Comparison of ENCODE assay signal across 10 cellular contexts in genomic region chr17:12342609-12343248, GRCh38.
DNase-seq lines count a peak whose midpoint lies in the region; ATAC-seq and TF ChIP-seq lines count a peak whose summit lies in the region.
"Had no signal": no experiment of that assay in that cellular context is flagged by ENCODE, and none has a peak within 500 bp of the region (broad histone marks: within the 10 kb centered on the region; RNA-seq: fewer than 3 reads in every experiment).

No MANE protein-coding gene starts in this region.

- H3K27me3 Mint-ChIP-seq in activated CD8-positive, alpha-beta T cell treated with anti-CD3 and anti-CD28 coated beads for 36 hours, result no peaks in the 10 kb centered on the region
- no peaks in the 10 kb centered on the region for H3K27me3 Mint-ChIP-seq in activated CD8-positive, alpha-beta T cell treated with anti-CD3 and anti-CD28 coated beads, Interleukin-2, amount 10 ng/mL, durations not matched to agents 7 days and 5 days (ENCODE audit: low read depth)
- peaks cover 2% of the 10 kb centered on the region for H3K27me3 Mint-ChIP-seq in endothelial cell (ENCODE audit: unreplicated experiment)

- POLR2A ChIA-PET in activated CD8-positive, alpha-beta T cell treated with anti-CD3 and anti-CD28 coated beads for 36 hours (lab: Charles Lee), result no interaction called here
- POLR2A ChIA-PET in activated CD8-positive, alpha-beta T cell treated with anti-CD3 and anti-CD28 coated beads, Interleukin-2, amount 10 ng/mL, durations not matched to agents 7 days and 5 days (lab: Charles Lee), result no interaction called here
- POLR2A ChIA-PET in IMR-90 (lab: Charles Lee; ENCODE audit: unreplicated experiment), result no interaction called here
- POLR2A ChIA-PET in RWPE1 (lab: Yijun Ruan, JAX; ENCODE audit: low non-redundant PET), result no interaction called here

- H2AK9ac ChIP-seq in IMR-90 (replicated peaks; ENCODE audit: low read depth, low read length, poor library complexity), result no peak overlapping the region

- no peaks in the 10 kb centered on the region for H4K20me1 ChIP-seq in IMR-90 (ENCODE audit: insufficient read depth, low read length)

- H2BK15ac ChIP-seq in IMR-90 (ENCODE audit: low read depth, low read length), result peak overlapping the region; percentile 28; the same call in 1 of the 3 replicates

- H3K27ac Mint-ChIP-seq in activated CD8-positive, alpha-beta T cell treated with anti-CD3 and anti-CD28 coated beads for 36 hours, result no peak overlapping the region
- H3K27ac Mint-ChIP-seq in activated CD8-positive, alpha-beta T cell treated with anti-CD3 and anti-CD28 coated beads, Interleukin-2, amount 10 ng/mL, durations not matched to agents 7 days and 5 days, result no peak overlapping the region
- H3K27ac Mint-ChIP-seq in endothelial cell (ENCODE audit: unreplicated experiment), result no peak overlapping the region

- H2AFZ ChIP-seq in IMR-90 (replicated peaks; ENCODE audit: low read length, poor library complexity), result peak overlapping the region; percentile 67

- no peaks in the 10 kb centered on the region for H3K27me3 ChIP-seq in IMR-90 (ENCODE audit: control insufficient read depth, insufficient read depth, low read length)
- no peaks in the 10 kb centered on the region for H3K27me3 ChIP-seq in testis
- H3K27me3 ChIP-seq: ovary had no signal

- no peaks in the 10 kb centered on the region for H3K4me1 Mint-ChIP-seq in activated CD8-positive, alpha-beta T cell treated with anti-CD3 and anti-CD28 coated beads for 36 hours (ENCODE audit: low read depth)
- no peaks in the 10 kb centered on the region for H3K4me1 Mint-ChIP-seq in activated CD8-positive, alpha-beta T cell treated with anti-CD3 and anti-CD28 coated beads, Interleukin-2, amount 10 ng/mL, durations not matched to agents 7 days and 5 days (ENCODE audit: low read depth)
- no peaks in the 10 kb centered on the region for H3K4me1 Mint-ChIP-seq in endothelial cell (ENCODE audit: unreplicated experiment)

- H3K36me3 Mint-ChIP-seq in activated CD8-positive, alpha-beta T cell treated with anti-CD3 and anti-CD28 coated beads for 36 hours (ENCODE audit: low read depth), result no peaks in the 10 kb centered on the region
- H3K36me3 Mint-ChIP-seq in activated CD8-positive, alpha-beta T cell treated with anti-CD3 and anti-CD28 coated beads, Interleukin-2, amount 10 ng/mL, durations not matched to agents 7 days and 5 days (ENCODE audit: low read depth), result no peaks in the 10 kb centered on the region
- no peaks in the 10 kb centered on the region for H3K36me3 Mint-ChIP-seq in endothelial cell (ENCODE audit: low read depth, unreplicated experiment)

- H4K5ac ChIP-seq in IMR-90 (ENCODE audit: low read depth, low read length), result no peak overlapping the region

- H3K4me3 ChIP-seq in IMR-90 (ENCODE audit: insufficient read depth, low read depth, low read length) (no peak overlapping the region), testis (no peak overlapping the region)
- H3K4me3 ChIP-seq: ovary had no signal

- peak overlapping the region; percentile 71 for H2BK20ac ChIP-seq in IMR-90 (ENCODE audit: low read depth, low read length)

- H3K18ac ChIP-seq in IMR-90 (ENCODE audit: low read depth, low read length), result peak overlapping the region; percentile 33; the same call in 1 of the 2 replicates

- H3K36me3 ChIP-seq in IMR-90 (ENCODE audit: control insufficient read depth, insufficient read depth, low read length) (no peaks in the 10 kb centered on the region), testis (ENCODE audit: low read depth, missing control alignments) (no peaks in the 10 kb centered on the region)
- H3K36me3 ChIP-seq: ovary had no signal

- peak overlapping the region; percentile 66 for H3K14ac ChIP-seq in IMR-90 (replicated peaks; ENCODE audit: low read depth, low read length)

- H3K9ac ChIP-seq in IMR-90 (ENCODE audit: low read depth, low read length), result no peak overlapping the region

- no peaks in the 10 kb centered on the region for H3K79me1 ChIP-seq in IMR-90 (ENCODE audit: low read depth in 1 of 2, low read length in 2 of 2)

- 0 out of 2 replicates have a peak overlapping the region, but pooled peaks have one; percentile 64 for H2AK5ac ChIP-seq in IMR-90 (ENCODE audit: low read depth, low read length)

- H2BK5ac ChIP-seq in IMR-90 (ENCODE audit: low read depth, low read length, poor library complexity, severe bottlenecking), result no peak overlapping the region

- no CpG with 5 or more reads among the region's 7 CpGs for WGBS in IMR-90 (ENCODE audit: extremely low coverage in 2 of 2, insufficient read length in 1 of 2), 2 experiments
- 68 to 76% methylated on average over 7 of the region's 7 CpGs for WGBS in testis, 2 donors

- peak overlapping the region; percentile 61; the same call in 1 of the 2 replicates for H2BK120ac ChIP-seq in IMR-90 (ENCODE audit: low read depth, low read length)

- no peak overlapping the region for H3K23ac ChIP-seq in IMR-90 (ENCODE audit: low read depth, low read length)

- intact Hi-C loops in activated CD8-positive, alpha-beta T cell treated with anti-CD3 and anti-CD28 coated beads for 36 hours (cut with micrococcal nuclease), result no loop called here
- intact Hi-C loops in IMR-90 (cut with micrococcal nuclease) (no loop called here), testis (cut with DNase I; ENCODE audit: low total_unique reads) (no loop called here)

- BruUV-seq in IMR-90 (replicated peaks; lab: Mats Ljungman, UMichigan), result no TSS peak

- no peak for ATAC-seq in activated CD8-positive, alpha-beta T cell treated with anti-CD3 and anti-CD28 coated beads for 36 hours
- no peak for ATAC-seq in activated CD8-positive, alpha-beta T cell treated with anti-CD3 and anti-CD28 coated beads, Interleukin-2, amount 10 ng/mL, durations not matched to agents 7 days and 5 days
- ATAC-seq in IMR-90 (ENCODE audit: low read depth), result no peak

- no peak for TF ChIP-seq CTCF in activated CD8-positive, alpha-beta T cell treated with anti-CD3 and anti-CD28 coated beads for 36 hours (IDR thresholded peaks at IDR 0.05)
- TF ChIP-seq CTCF in IMR-90 (conservative IDR thresholded peaks at IDR 0.05; ENCODE audit: low read depth, low read length) (peak; percentile 35; the same call in 1 of the 2 replicates), endothelial cell (IDR thresholded peaks at IDR 0.05; ENCODE audit: unreplicated experiment) (peak; percentile 63), testis (IDR thresholded peaks at IDR 0.05) (no peak), RWPE1 (conservative IDR thresholded peaks at IDR 0.05; ENCODE audit: low read depth) (no peak)

- CTCF ChIA-PET in activated CD8-positive, alpha-beta T cell treated with anti-CD3 and anti-CD28 coated beads for 36 hours (lab: Charles Lee), result interaction anchor here (1.3 kb wide), 1 partner anchor 12 kb away, joined by 3 read pairs; no protein-coding TSS in a partner anchor
- CTCF ChIA-PET in activated CD8-positive, alpha-beta T cell treated with anti-CD3 and anti-CD28 coated beads, Interleukin-2, amount 10 ng/mL, durations not matched to agents 7 days and 5 days (lab: Charles Lee), result no interaction called here
- CTCF ChIA-PET in IMR-90 (lab: Yijun Ruan, JAX), result interaction anchor here (0.8 kb wide), 1 partner anchor 12 kb away, joined by 3 read pairs; no protein-coding TSS in a partner anchor
- CTCF ChIA-PET in RWPE1 (lab: Yijun Ruan, JAX), result interaction anchor here (0.6 to 0.8 kb wide), 3 partner anchors 40 to 605 kb away, joined by 3 to 4 read pairs (median 4); no protein-coding TSS in a partner anchor

- peaks cover 6% of the 10 kb centered on the region for H3K9me1 ChIP-seq in IMR-90 (ENCODE audit: insufficient read depth, low read length)

- no peaks in the 10 kb centered on the region; the same call in 1 of the 2 replicates for H3K4me1 ChIP-seq in IMR-90 (ENCODE audit: control insufficient read depth, insufficient read depth, low read length)
- H3K4me1 ChIP-seq in testis, result no peaks in the 10 kb centered on the region

- TF ChIP-seq POLR2A in IMR-90 (IDR thresholded peaks at IDR 0.05; ENCODE audit: low read depth, low read length) (no peak), testis (IDR thresholded peaks at IDR 0.05) (no peak)

- peak overlapping the region; percentile 71 for H3K4ac ChIP-seq in IMR-90 (ENCODE audit: low read depth, low read length)

- no peak overlapping the region for H3K4me3 Mint-ChIP-seq in activated CD8-positive, alpha-beta T cell treated with anti-CD3 and anti-CD28 coated beads for 36 hours
- no peak overlapping the region for H3K4me3 Mint-ChIP-seq in activated CD8-positive, alpha-beta T cell treated with anti-CD3 and anti-CD28 coated beads, Interleukin-2, amount 10 ng/mL, durations not matched to agents 7 days and 5 days
- no peak overlapping the region for H3K4me3 Mint-ChIP-seq in endothelial cell (ENCODE audit: unreplicated experiment)

- peak; percentile 53 for TF ChIP-seq RAD21 in IMR-90 (IDR thresholded peaks at IDR 0.05; ENCODE audit: low read length)

- no peak overlapping the region for H3K4me2 ChIP-seq in IMR-90 (ENCODE audit: low read depth, low read length)

- H3K9me3 ChIP-seq in IMR-90 (ENCODE audit: control insufficient read depth, insufficient read depth, low read length), result no peaks in the 10 kb centered on the region
- H3K9me3 ChIP-seq in testis, result no peaks in the 10 kb centered on the region
- H3K9me3 ChIP-seq: ovary had no signal

- DNase-seq in activated CD8-positive, alpha-beta T cell treated with anti-CD3 and anti-CD28 coated beads for 36 hours, result peak; percentile 39
- DNase-seq in activated CD8-positive, alpha-beta T cell treated with anti-CD3 and anti-CD28 coated beads, Interleukin-2, amount 10 ng/mL, durations not matched to agents 7 days and 5 days, result no peak
- DNase-seq in IMR-90 (no peak), endothelial cell (ENCODE audit: low spot score) (peak; percentile 56), testis (no peak), RWPE1 (ENCODE audit: low spot score) (no peak), NCI-H128 (lab: John Stamatoyannopoulos, UW; ENCODE audit: unreplicated experiment) (no peak)
- peak; percentile 2 to 3 for DNase-seq in stimulated activated CD4-positive, alpha-beta T cell treated with anti-CD3 and anti-CD28 coated beads, Interleukin-4, amount 100 ng/mL, for 48 hours (ENCODE audit: low read depth in 2 of 2)
- DNase-seq: effector CD8-positive, alpha-beta T cell had no signal

- H4K8ac ChIP-seq in IMR-90 (ENCODE audit: low read depth in 2 of 2, low read length in 2 of 2), result peak overlapping the region in 1 of 2 experiments; percentile 47; a peak in 1 of 4 replicates

- no peak overlapping the region for H3K56ac ChIP-seq in IMR-90 (ENCODE audit: extremely low read depth, insufficient read depth, low read length)

- H4K91ac ChIP-seq in IMR-90 (ENCODE audit: insufficient read depth, low read depth, low read length), result peak overlapping the region; percentile 40; the same call in 1 of the 2 replicates

- in situ Hi-C loops in IMR-90 (cut with MboI; ENCODE audit: low sequenced_read_pairs), result no loop called here

- dilution Hi-C loops in IMR-90 (cut with HindIII; ENCODE audit: low sequenced_read_pairs, unreplicated experiment), result no loop called here

- no peak overlapping the region for H3K27ac ChIP-seq in IMR-90 (ENCODE audit: insufficient read depth, low read length)
- no peak overlapping the region for H3K27ac ChIP-seq in testis
- H3K27ac ChIP-seq in RWPE1, result no peak overlapping the region
- H3K27ac ChIP-seq: ovary had no signal

- H3K9me3 Mint-ChIP-seq in activated CD8-positive, alpha-beta T cell treated with anti-CD3 and anti-CD28 coated beads for 36 hours, result no peaks in the 10 kb centered on the region
- no peaks in the 10 kb centered on the region for H3K9me3 Mint-ChIP-seq in activated CD8-positive, alpha-beta T cell treated with anti-CD3 and anti-CD28 coated beads, Interleukin-2, amount 10 ng/mL, durations not matched to agents 7 days and 5 days (ENCODE audit: insufficient read depth)
- H3K9me3 Mint-ChIP-seq in endothelial cell (ENCODE audit: unreplicated experiment), result no peaks in the 10 kb centered on the region

Comparison
In these comparisons a context has a peak if more than half of its experiments do, and no peak if none do; other contexts are left out.
1. DNase-seq: peak in activated CD8-positive, alpha-beta T cell treated with anti-CD3 and anti-CD28 coated beads for 36 hours (single experiment), endothelial cell (single experiment) and stimulated activated CD4-positive, alpha-beta T cell treated with anti-CD3 and anti-CD28 coated beads, Interleukin-4, amount 100 ng/mL, for 48 hours (2 of 2); none in activated CD8-positive, alpha-beta T cell treated with anti-CD3 and anti-CD28 coated beads, Interleukin-2, amount 10 ng/mL, durations not matched to agents 7 days and 5 days (single experiment), IMR-90 (single experiment), testis (single experiment), RWPE1 (single experiment) and NCI-H128 (single experiment).
2. CTCF ChIP-seq: peak in IMR-90 (single experiment) and endothelial cell (single experiment); none in activated CD8-positive, alpha-beta T cell treated with anti-CD3 and anti-CD28 coated beads for 36 hours (single experiment), testis (0 of 3) and RWPE1 (single experiment).